Comparison of ENCODE assay signal across 31 cellular contexts in genomic region chr1:171298696-171299095, GRCh38. TPM values are rescaled to one million over a fixed set of nuclear protein-coding genes. Genes with fewer than 3 reads are reported as not detected.
"Had no signal": no experiment of that assay in that cellular context is flagged by ENCODE, and none has a peak within 500 bp of the region (broad histone marks: within the 10 kb centered on the region; RNA-seq: fewer than 3 reads in every experiment).

No MANE protein-coding gene starts in this region.

- H3K4me1 ChIP-seq: ascending aorta, body of pancreas had no signal

- DNase-seq: activated CD4-positive, alpha-beta T cell treated with anti-CD3 and anti-CD28 coated beads for 4 hours; activated CD8-positive, alpha-beta memory T cell treated with anti-CD3 and anti-CD28 coated beads, Interleukin-2, amount 50 U/mL, for 4 hours; activated CD8-positive, alpha-beta T cell treated with anti-CD3 and anti-CD28 coated beads for 36 hours; activated effector memory CD4-positive, alpha-beta T cell treated with Interleukin-2 at 50 U/mL for 16 hours; activated naive CD4-positive, alpha-beta T cell; activated T-cell treated with anti-CD3 and anti-CD28 coated beads, Interleukin-2, amount 50 U/mL, for 1 hour; body of pancreas; central memory CD4-positive, alpha-beta T cell; MG63; MV-4-11; NCI-H1092 treated with DMSO at 0.1 percent for 48 hours; NCI-H1417 treated with DMSO at 0.1 percent for 48 hours; NCI-H1694 treated with DMSO at 0.1 percent for 48 hours; NCI-H2029 treated with DMSO at 0.1 percent for 48 hours; NCI-H345; NCI-H510A; NCI-H69; NK-92 treated with Interleukin-12 subunit alpha and Interleukin-12 subunit beta, amount 100 ng/mL, for 24 hours; OCI-M1; RPMI8226; T-cell; T-helper 2 cell; T1000 had no signal

- ATAC-seq: activated CD8-positive, alpha-beta T cell treated with anti-CD3 and anti-CD28 coated beads for 36 hours; body of pancreas; Panc1; Right ventricle myocardium inferior; T-cell had no signal

- H3K27me3 ChIP-seq: ascending aorta, body of pancreas had no signal

- H3K4me1 Mint-ChIP-seq: activated naive CD4-positive, alpha-beta T cell treated with anti-CD3 and anti-CD28 coated beads, Interleukin-2, amount 50 U/mL, for 24 hours; T-cell had no signal

- H3K36me3 ChIP-seq: ascending aorta, MG63 had no signal

- H3K4me3 ChIP-seq: ascending aorta, body of pancreas, MG63, SK-N-MC had no signal

- H3K4me3 Mint-ChIP-seq: activated CD8-positive, alpha-beta T cell treated with anti-CD3 and anti-CD28 coated beads for 36 hours; activated naive CD4-positive, alpha-beta T cell treated with anti-CD3 and anti-CD28 coated beads, Interleukin-2, amount 50 U/mL, for 24 hours; activated T-helper 1 cell treated with anti-CD3 and anti-CD28 coated beads, Interleukin-12 subunit alpha, Interleukin-12 subunit beta, Interleukin-2, Interleukin-4 antibody, amounts not matched to agents 30 ng/mL and 10 ng/mL and 1 ng/mL, durations not matched to agents 14 hours and 24 hours and 36 hours; T-cell had no signal

- H3K27ac Mint-ChIP-seq: activated CD8-positive, alpha-beta T cell treated with anti-CD3 and anti-CD28 coated beads for 36 hours; activated naive CD4-positive, alpha-beta T cell treated with anti-CD3 and anti-CD28 coated beads, Interleukin-2, amount 50 U/mL, for 24 hours; activated T-helper 1 cell treated with anti-CD3 and anti-CD28 coated beads, Interleukin-12 subunit alpha, Interleukin-12 subunit beta, Interleukin-2, Interleukin-4 antibody, amounts not matched to agents 30 ng/mL and 10 ng/mL and 1 ng/mL, durations not matched to agents 14 hours and 24 hours and 36 hours; T-cell had no signal

- H3K27ac ChIP-seq: ascending aorta, body of pancreas, SK-N-MC, VCaP had no signal

RNA-seq across cellular contexts. Expression of gene FMO1, which starts 50.4 kb away (rescaled TPM):
- total RNA-seq: activated CD8-positive, alpha-beta T cell treated with anti-CD3 and anti-CD28 coated beads for 36 hours; activated T-helper 1 cell treated with anti-CD3 and anti-CD28 coated beads, Interleukin-12 subunit alpha, Interleukin-12 subunit beta, Interleukin-2, Interleukin-4 antibody, amounts not matched to agents 30 ng/mL and 10 ng/mL and 1 ng/mL, durations not matched to agents 14 hours and 24 hours and 36 hours; ascending aorta; bronchial epithelial cell; T-cell had no signal
